13 cellular contexts compared by ENCODE assay signal in genomic region chr11:28833670-28834069, GRCh38.
DNase-seq lines count a peak whose midpoint lies in the region; ATAC-seq, FAIRE-seq and TF ChIP-seq lines count a peak whose summit lies in the region.
"Had no signal": no experiment of that assay in that cellular context is flagged by ENCODE, and none has a peak within 500 bp of the region (broad histone marks: within the 10 kb centered on the region; RNA-seq: fewer than 3 reads in every experiment).

No MANE protein-coding gene starts in this region.

- 0 out of 2 replicates have a peak overlapping the region, but pooled peaks have one; percentile 40 for H2AFZ ChIP-seq in H1 (ENCODE audit: low read length)

- H3K4me1 ChIP-seq in H1 (replicated peaks in 1 of 4; ENCODE audit: control insufficient read depth in 3 of 4, insufficient read depth in 4 of 4, low read length in 3 of 4) (peaks cover 0 to 3% (median 0%) of the 10 kb centered on the region in 4 experiments; a peak in 2 of 7 replicates), mesodermal cell (ENCODE audit: control insufficient read depth, insufficient read depth, low read length, poor library complexity, severe bottlenecking) (peaks cover 33% of the 10 kb centered on the region)
- H3K4me1 ChIP-seq: adrenal gland, upper lobe of left lung had no signal

- H4K20me1 ChIP-seq in H1 (replicated peaks in 1 of 2; ENCODE audit: control insufficient read depth in 1 of 2, insufficient read depth in 2 of 2, low read length in 2 of 2), result no peaks in the 10 kb centered on the region

- no peak overlapping the region for H2BK120ac ChIP-seq in H1 (replicated peaks; ENCODE audit: low read depth, low read length)

- H2BK12ac ChIP-seq in H1 (ENCODE audit: low read depth, low read length), result no peak overlapping the region

- no peak overlapping the region; the same call in 1 of the 2 replicates for H2BK5ac ChIP-seq in H1 (ENCODE audit: low read depth, low read length)

- no peaks in the 10 kb centered on the region for H3K79me2 ChIP-seq in H1 (ENCODE audit: control insufficient read depth in 1 of 2, insufficient read depth in 2 of 2, low read length in 2 of 2)

- DNase-seq in BJ (ENCODE audit: low read depth) (peak; percentile 65), MG63 (peak; percentile 55), H1 (ENCODE audit: low read depth in 1 of 2, low spot score in 2 of 2) (no peak), activated gamma-delta T cell treated with Interleukin-2 at 50 U/mL for 16 hours (no peak), ecto neural progenitor cell (ENCODE audit: low spot score) (no peak), NCI-H187 (lab: John Stamatoyannopoulos, UW) (no peak)
- DNase-seq: activated CD8-positive, alpha-beta T cell treated with anti-CD3 and anti-CD28 coated beads for 36 hours; adrenal gland; NCI-H446 treated with DMSO at 0.1 percent for 48 hours; upper lobe of left lung had no signal

- FAIRE-seq in H1 (lab: Jason Lieb, UNC), result no peak
- FAIRE-seq: GM12892 had no signal

- POLR2A ChIA-PET in BJ (lab: Charles Lee), result no interaction called here
- POLR2A ChIA-PET in H1 (lab: Charles Lee; ENCODE audit: partially characterized antibody), result no interaction called here

- ATAC-seq in HG03095 (IDR thresholded peaks at IDR 0.05; ENCODE audit: unreplicated experiment), result no peak
- ATAC-seq: activated CD8-positive, alpha-beta T cell treated with anti-CD3 and anti-CD28 coated beads for 36 hours had no signal

- H3K4me2 ChIP-seq in H1 (ENCODE audit: insufficient read depth in 1 of 2, low read depth in 2 of 2, low read length in 2 of 2), result no peak overlapping the region

- H2BK15ac ChIP-seq in H1 (ENCODE audit: low read length), result no peak overlapping the region

- H4K8ac ChIP-seq in H1 (ENCODE audit: extremely low read depth, insufficient read depth, low read length), result no peak overlapping the region

- H2AK5ac ChIP-seq in H1 (ENCODE audit: low read depth, low read length), result no peak overlapping the region

- no peak overlapping the region for H3K56ac ChIP-seq in H1 (replicated peaks; ENCODE audit: insufficient read length, low read depth, low read length)

- H2BK20ac ChIP-seq in H1 (ENCODE audit: low read length), result 0 out of 2 replicates have a peak overlapping the region, but pooled peaks have one; percentile 62

- no peak overlapping the region for H4K91ac ChIP-seq in H1 (replicated peaks; ENCODE audit: insufficient read length, low read length)

- WGBS in H1 (ENCODE audit: extremely low coverage in 1 of 2, insufficient coverage in 1 of 2, insufficient read length in 1 of 2, insufficient replicate concordance in 2 of 2, low coverage in 1 of 2, low lambda C conversion rate in 2 of 2, missing lambda C conversion rate in 1 of 2), 2 experiments, result 77% methylated on average over 2 of the region's 2 CpGs; no CpG with 5 or more reads in 1 of the 2 experiments
- WGBS in mesodermal cell (ENCODE audit: insufficient coverage in 2 of 2), 2 experiments, result 36 to 67% methylated on average over 2 of the region's 2 CpGs

- H3K18ac ChIP-seq in H1 (ENCODE audit: extremely low read depth, low read length), result no peak overlapping the region; the same call in 1 of the 2 replicates

- H3K79me1 ChIP-seq in H1 (ENCODE audit: low read depth, low read length), result no peaks in the 10 kb centered on the region

- H3K27ac ChIP-seq in H1 (ENCODE audit: low read depth, low read length) (no peak overlapping the region), mesodermal cell (ENCODE audit: low read depth, low read length, severe bottlenecking) (peak overlapping the region; percentile 93)
- H3K27ac ChIP-seq: adrenal gland, upper lobe of left lung had no signal

- H3K9me3 ChIP-seq in MG63 (peaks cover 13% of the 10 kb centered on the region), H1 (ENCODE audit: insufficient read depth in 2 of 2, low read depth in 1 of 2, low read length in 1 of 2) (no peaks in the 10 kb centered on the region), mesodermal cell (ENCODE audit: control insufficient read depth, low read length) (no peaks in the 10 kb centered on the region)
- H3K9me3 ChIP-seq: adrenal gland, upper lobe of left lung had no signal

- no peak for TF ChIP-seq EP300 in H1 (IDR thresholded peaks at IDR 0.05; ENCODE audit: borderline replicate concordance in 1 of 2, low read depth in 2 of 2, low read length in 2 of 2)

- H3K4me3 ChIP-seq in BJ (ENCODE audit: low read depth, low read length) (no peak overlapping the region), MG63 (no peak overlapping the region), H1 (ENCODE audit: extremely low read depth in 1 of 4, insufficient read depth in 2 of 4, low read depth in 3 of 4, low read length in 4 of 4) (no peak overlapping the region), mesodermal cell (ENCODE audit: extremely low read depth, insufficient read depth, low read length, poor library complexity, severe bottlenecking) (no peak overlapping the region)
- H3K4me3 ChIP-seq: adrenal gland, upper lobe of left lung had no signal

- H3K4ac ChIP-seq in H1 (replicated peaks; ENCODE audit: insufficient read length, low read depth, low read length), result no peak overlapping the region

- CTCF ChIA-PET in BJ (lab: Yijun Ruan, JAX), result no interaction called here
- CTCF ChIA-PET in H1 (lab: Charles Lee; ENCODE audit: partially characterized antibody), result no interaction called here

- H3K23ac ChIP-seq in H1 (ENCODE audit: insufficient read length), result no peak overlapping the region

- H3K14ac ChIP-seq in H1 (ENCODE audit: insufficient read length), result no peak overlapping the region

- no peaks in the 10 kb centered on the region for H3K36me3 ChIP-seq in BJ (ENCODE audit: control insufficient read depth, insufficient read depth, low read length)
- peaks cover 28% of the 10 kb centered on the region for H3K36me3 ChIP-seq in MG63
- H3K36me3 ChIP-seq in H1 (ENCODE audit: control insufficient read depth in 2 of 4, insufficient read depth in 4 of 4, low read length in 3 of 4), result no peaks in the 10 kb centered on the region
- no peaks in the 10 kb centered on the region for H3K36me3 ChIP-seq in mesodermal cell (ENCODE audit: control insufficient read depth, insufficient read depth, low read length)
- H3K36me3 ChIP-seq: adrenal gland, upper lobe of left lung had no signal

- no peak overlapping the region for H4K5ac ChIP-seq in H1 (ENCODE audit: insufficient read length, low read depth, low read length)

- H3K9ac ChIP-seq in H1 (replicated peaks in 1 of 4; ENCODE audit: extremely low read depth in 1 of 4, low read depth in 3 of 4, low read length in 3 of 4), result no peak overlapping the region

- no peak for TF ChIP-seq RAD21 in H1 (IDR thresholded peaks at IDR 0.05 in 1 of 2, conservative IDR thresholded peaks at IDR 0.05 in 1 of 2; ENCODE audit: low read depth in 2 of 2, low read length in 2 of 2)

- no peaks in the 10 kb centered on the region for H3K23me2 ChIP-seq in H1 (ENCODE audit: low read depth, low read length)

- TF ChIP-seq POLR2A in H1 (IDR thresholded peaks at IDR 0.05; ENCODE audit: control extremely low read depth in 1 of 2, low read depth in 2 of 2, low read length in 2 of 2), result no peak

- H3K27me3 ChIP-seq in BJ (ENCODE audit: control insufficient read depth, insufficient read depth, low read length) (no peaks in the 10 kb centered on the region), MG63 (no peaks in the 10 kb centered on the region), H1 (replicated peaks in 1 of 4; ENCODE audit: control insufficient read depth in 3 of 4, extremely low read depth in 1 of 4, insufficient read depth in 3 of 4, low read length in 3 of 4) (no peaks in the 10 kb centered on the region)
- H3K27me3 ChIP-seq: adrenal gland, upper lobe of left lung had no signal

- TF ChIP-seq CTCF in BJ (IDR thresholded peaks at IDR 0.05; ENCODE audit: insufficient read depth, low read depth, low read length) (no peak), H1 (IDR thresholded peaks at IDR 0.05; ENCODE audit: control extremely low read depth in 1 of 3, insufficient read depth in 1 of 3, low read depth in 1 of 3, low read length in 3 of 3) (no peak)

TF ChIP-seq in H1, 55 proteins besides CTCF, POLR2A, EP300 and RAD21 (continues in another document):
- TF ChIP-seq HDAC2 (IDR thresholded peaks at IDR 0.05; ENCODE audit: borderline replicate concordance in 1 of 2, low read depth in 2 of 2, low read length in 2 of 2), result no peak
- no peak for TF ChIP-seq SP1 (IDR thresholded peaks at IDR 0.05; ENCODE audit: low read depth, low read length)
- TF ChIP-seq CHD1 (IDR thresholded peaks at IDR 0.05; ENCODE audit: low read depth, low read length), result no peak

Comparison
In these comparisons a context has a peak if more than half of its experiments do, and no peak if none do; other contexts are left out.
1. DNase-seq: peak in BJ (single experiment) and MG63 (single experiment); none in H1 (0 of 2), activated gamma-delta T cell treated with Interleukin-2 at 50 U/mL for 16 hours (single experiment), ecto neural progenitor cell (single experiment) and NCI-H187 (0 of 2).